ENCODE assay signal across 8 cellular contexts in the genomic region with DNA sequence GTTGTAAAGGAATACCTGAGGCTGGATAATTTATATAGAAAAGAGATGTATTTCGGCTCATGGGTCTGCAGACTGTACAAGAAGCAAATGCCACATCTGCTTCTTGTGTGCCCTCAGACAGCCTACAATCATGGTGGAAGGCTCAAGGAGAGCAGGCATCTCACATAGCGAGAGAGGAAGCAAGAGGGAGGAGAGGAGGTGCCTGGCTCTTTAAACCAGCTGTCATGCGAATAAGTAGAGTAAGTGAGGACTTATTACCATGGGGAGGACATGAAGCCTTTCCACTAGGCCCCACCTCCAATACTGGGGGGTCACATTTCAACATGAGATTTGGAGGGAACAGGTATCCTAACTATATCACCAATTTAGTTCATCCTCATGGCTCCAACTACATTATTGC.
"Had no signal": no experiment of that assay in that cellular context is flagged by ENCODE, and none has a peak within 500 bp of the region (broad histone marks: within the 10 kb centered on the region; RNA-seq: fewer than 3 reads in every experiment).

No MANE protein-coding gene starts in this region.

- DNase-seq: GDM1, GF-D8 had no signal

- ATAC-seq: GM12878 had no signal

- FAIRE-seq: G401.6, GM12878, GM12891, GM12892, GM18507, GM19239 had no signal

- H3K4me3 ChIP-seq: GM12878 had no signal
